ENCODE assay signal across 8 cellular contexts in the genomic region with DNA sequence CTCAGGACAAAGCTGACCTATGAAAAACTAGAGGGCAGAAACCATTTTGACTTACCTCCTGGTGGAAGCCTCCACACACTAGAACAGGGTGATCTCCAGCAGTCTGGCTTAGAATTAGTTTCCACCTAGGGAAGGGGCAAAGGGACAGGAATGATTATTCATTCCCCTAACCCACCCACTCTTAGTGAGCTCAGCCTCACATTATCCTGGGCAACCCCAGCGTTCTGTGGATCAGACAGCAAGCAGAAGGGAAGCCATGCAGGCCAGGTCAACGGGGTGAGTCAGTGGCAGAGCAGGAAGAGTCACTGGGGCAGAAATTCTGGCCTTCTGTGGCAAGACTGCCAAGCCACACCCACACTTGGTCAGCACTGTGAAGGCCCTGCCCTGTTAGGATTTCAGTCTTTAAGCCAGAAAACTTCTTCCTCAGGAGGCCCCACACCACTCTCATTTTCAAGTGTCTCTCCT. TPM values are rescaled to one million over a fixed set of nuclear protein-coding genes. Genes with fewer than 3 reads are reported as not detected.
DNase-seq lines count a peak whose midpoint lies in the region; ATAC-seq and TF ChIP-seq lines count a peak whose summit lies in the region.

No MANE protein-coding gene starts in this region.

- TF ChIP-seq CTCF in sigmoid colon (IDR thresholded peaks at IDR 0.05) = no peak

- H3K4me3 Mint-ChIP-seq in activated naive CD4-positive, alpha-beta T cell treated with anti-CD3 and anti-CD28 coated beads, Interleukin-2, amount 10 ng/mL, durations not matched to agents 7 days and 5 days = no peak overlapping the region

- no peaks in the 10 kb centered on the region for H3K36me3 ChIP-seq in sigmoid colon

- DNase-seq in activated naive CD4-positive, alpha-beta T cell treated with anti-CD3 and anti-CD28 coated beads, Interleukin-2, amount 10 ng/mL, durations not matched to agents 7 days and 5 days = no peak
- no peak for DNase-seq in activated naive CD4-positive, alpha-beta T cell treated with Interleukin-2 at 50 U/mL for 16 hours
- DNase-seq in LHCN-M2 (ENCODE audit: low read depth) (peak; percentile 85), amniotic stem cell (lab: John Stamatoyannopoulos, UW) (peak; percentile 62), hepatic stellate cell (ENCODE audit: low spot score) (peak; percentile 58), sigmoid colon (peak; percentile 89), NCI-H1105 treated with DMSO at 0.1 percent for 48 hours (lab: John Stamatoyannopoulos, UW) (no peak)

- peak overlapping the region; percentile 78 to 83 (median 80) for H3K27ac ChIP-seq in sigmoid colon

- TF ChIP-seq POLR2A in sigmoid colon (IDR thresholded peaks at IDR 0.05) = no peak

- ATAC-seq in activated CD4-positive, CD25-positive, alpha-beta regulatory T cell treated with anti-CD3 and anti-CD28 coated beads, Interleukin-2, amount 50 U/mL, for 24 hours = no peak

- H3K4me1 Mint-ChIP-seq in activated naive CD4-positive, alpha-beta T cell treated with anti-CD3 and anti-CD28 coated beads, Interleukin-2, amount 10 ng/mL, durations not matched to agents 7 days and 5 days = peaks cover 50% of the 10 kb centered on the region

- peaks cover 50% of the 10 kb centered on the region for H3K36me3 Mint-ChIP-seq in activated naive CD4-positive, alpha-beta T cell treated with anti-CD3 and anti-CD28 coated beads, Interleukin-2, amount 10 ng/mL, durations not matched to agents 7 days and 5 days

- peak overlapping the region; percentile 22 for H3K27ac Mint-ChIP-seq in activated naive CD4-positive, alpha-beta T cell treated with anti-CD3 and anti-CD28 coated beads, Interleukin-2, amount 10 ng/mL, durations not matched to agents 7 days and 5 days

- CTCF ChIA-PET in activated naive CD4-positive, alpha-beta T cell treated with anti-CD3 and anti-CD28 coated beads, Interleukin-2, amount 10 ng/mL, durations not matched to agents 7 days and 5 days (lab: Charles Lee) = interaction anchor here (1.0 kb wide), 1 partner anchor 8 kb away, joined by 3 read pairs; no protein-coding TSS in a partner anchor

- no peaks in the 10 kb centered on the region for H3K9me3 Mint-ChIP-seq in activated naive CD4-positive, alpha-beta T cell treated with anti-CD3 and anti-CD28 coated beads, Interleukin-2, amount 10 ng/mL, durations not matched to agents 7 days and 5 days

- no peak for TF ChIP-seq EP300 in sigmoid colon (IDR thresholded peaks at IDR 0.05)

- H3K27me3 Mint-ChIP-seq in activated naive CD4-positive, alpha-beta T cell treated with anti-CD3 and anti-CD28 coated beads, Interleukin-2, amount 10 ng/mL, durations not matched to agents 7 days and 5 days = no peaks in the 10 kb centered on the region

- 1 to 18% methylated on average over 2 of the region's 2 CpGs for WGBS in sigmoid colon, 2 donors

- intact Hi-C loops in sigmoid colon (cut with DNase I) = no loop called here

- no peaks in the 10 kb centered on the region for H3K27me3 ChIP-seq in sigmoid colon

- H3K9me3 ChIP-seq in sigmoid colon = no peaks in the 10 kb centered on the region

- peak overlapping the region in 1 of 4 donors; percentile 19 for H3K4me3 ChIP-seq in sigmoid colon

- H3K4me1 ChIP-seq in sigmoid colon = peaks cover 0 to 63% (median 52%) of the 10 kb centered on the region in 4 donors

RNA-seq across cellular contexts. Expression of gene NUMA1, which starts 10.5 kb away (rescaled TPM):
- total RNA-seq in LHCN-M2 (2014; rRNA removed) (120 and 132 TPM in 2 replicates), sigmoid colon (100 to 1,000 TPM; 249 to 343 (median 265) TPM)
- polyA plus RNA-seq in LHCN-M2 (2012) = 69.9 TPM
- 100 to 1,000 TPM in 2 of 3 donors, 10 to 100 TPM in 1; 99.1 to 176 (median 109) TPM for polyA plus RNA-seq in sigmoid colon

RNA-seq across cellular contexts. Expression of gene LRRC51, which starts 10.8 kb away (rescaled TPM):
- total RNA-seq in LHCN-M2 (2014; rRNA removed) (6.4 and 7.8 TPM in 2 replicates), sigmoid colon (10 to 100 TPM in 1 of 4 donors, 1 to 10 TPM in 3; 3.2 to 14.8 (median 6.4) TPM)
- 11.7 TPM for polyA plus RNA-seq in LHCN-M2 (2012)
- 10 to 100 TPM in 2 of 3 donors, 1 to 10 TPM in 1; 4.6 to 12.3 (median 10.8) TPM for polyA plus RNA-seq in sigmoid colon

RNA-seq across cellular contexts. Expression of gene LAMTOR1, which starts 33.3 kb away (rescaled TPM):
- total RNA-seq in LHCN-M2 (2014; rRNA removed) (150 and 155 TPM in 2 replicates), sigmoid colon (100 to 1,000 TPM in 3 of 4 donors, 10 to 100 TPM in 1; 87.2 to 123 (median 120) TPM)
- 203 TPM for polyA plus RNA-seq in LHCN-M2 (2012)
- 100 to 1,000 TPM; 132 to 256 (median 228) TPM for polyA plus RNA-seq in sigmoid colon

RNA-seq across cellular contexts. Expression of gene TOMT, which starts 35.9 kb away (rescaled TPM):
- total RNA-seq in LHCN-M2 (2014; rRNA removed) = not detected in 2 replicates
- not detected for polyA plus RNA-seq in LHCN-M2 (2012)
- total RNA-seq in sigmoid colon = not detected
- not detected for polyA plus RNA-seq in sigmoid colon

RNA-seq across cellular contexts. Expression of gene ANAPC15, which starts 42.7 kb away (rescaled TPM):
- total RNA-seq in LHCN-M2 (2014; rRNA removed) = 33.9 and 42.8 TPM in 2 replicates
- polyA plus RNA-seq in LHCN-M2 (2012) = 117 TPM
- total RNA-seq in sigmoid colon = 10 to 100 TPM; 48.5 to 77.1 (median 57.8) TPM
- polyA plus RNA-seq in sigmoid colon = 10 to 100 TPM; 84.5 to 93.1 (median 89.0) TPM

Comparison
In these comparisons a context has a peak if more than half of its experiments do, and no peak if none do; other contexts are left out.
1. DNase-seq: peak in LHCN-M2 (single experiment), amniotic stem cell (single experiment), hepatic stellate cell (single experiment) and sigmoid colon (single experiment); none in activated naive CD4-positive, alpha-beta T cell treated with anti-CD3 and anti-CD28 coated beads, Interleukin-2, amount 10 ng/mL, durations not matched to agents 7 days and 5 days (single experiment), activated naive CD4-positive, alpha-beta T cell treated with Interleukin-2 at 50 U/mL for 16 hours (single experiment) and NCI-H1105 treated with DMSO at 0.1 percent for 48 hours (single experiment).